20 cellular contexts compared by ENCODE assay signal in genomic region chr4:5828005-5828391, GRCh38.
A peak's percentile ranks its signal among the peaks of the same experiment; 100 is the strongest.
DNase-seq lines count a peak whose midpoint lies in the region; ATAC-seq and TF ChIP-seq lines count a peak whose summit lies in the region.
"Had no signal": no experiment of that assay in that cellular context is flagged by ENCODE, and none has a peak within 500 bp of the region (broad histone marks: within the 10 kb centered on the region; RNA-seq: fewer than 3 reads in every experiment).

No MANE protein-coding gene starts in this region.

- H3K56ac ChIP-seq in IMR-90 (ENCODE audit: extremely low read depth, insufficient read depth, low read length) = no peak overlapping the region

- H2AFZ ChIP-seq in IMR-90 (replicated peaks; ENCODE audit: low read length, poor library complexity) = no peak overlapping the region

- TF ChIP-seq CTCF in right atrium auricular region (IDR thresholded peaks at IDR 0.05) = no peak
- no peak for TF ChIP-seq CTCF in IMR-90 (conservative IDR thresholded peaks at IDR 0.05; ENCODE audit: low read depth, low read length)
- no peak for TF ChIP-seq CTCF in glutamatergic neuron (IDR thresholded peaks at IDR 0.05; ENCODE audit: partially characterized antibody, unreplicated experiment)

- H4K20me1 ChIP-seq in IMR-90 (ENCODE audit: insufficient read depth, low read length) = peaks cover 18% of the 10 kb centered on the region; the same call in 1 of the 2 replicates

- WGBS in IMR-90 (ENCODE audit: extremely low coverage in 2 of 2, insufficient read length in 1 of 2), 2 experiments = 100% methylated on average over 2 of the region's 11 CpGs; no CpG with 5 or more reads in 1 of the 2 experiments

- no peak overlapping the region for H2AK9ac ChIP-seq in IMR-90 (replicated peaks; ENCODE audit: low read depth, low read length, poor library complexity)

- BruUV-seq in IMR-90 (replicated peaks; lab: Mats Ljungman, UMichigan) = TSS peak; percentile 3

- ATAC-seq in Right ventricle myocardium superior (ENCODE audit: poor library complexity) = peak; percentile 21
- no peak for ATAC-seq in IMR-90 (ENCODE audit: low read depth)
- peak; percentile 14 for ATAC-seq in sciatic nerve
- ATAC-seq: GM12878 had no signal

- peak overlapping the region; percentile 81 for H3K4me3 Mint-ChIP-seq in glutamatergic neuron (ENCODE audit: unreplicated experiment)
- H3K4me3 Mint-ChIP-seq: CD4-positive, CD25-positive, alpha-beta regulatory T cell; CD8-positive, alpha-beta memory T cell; H9 had no signal

- peaks cover 27% of the 10 kb centered on the region for H3K4me1 Mint-ChIP-seq in glutamatergic neuron (ENCODE audit: low read depth, unreplicated experiment)

- no peak overlapping the region for H3K4ac ChIP-seq in IMR-90 (ENCODE audit: low read depth, low read length)

- DNase-seq in Right ventricle myocardium superior = no peak
- DNase-seq in right atrium auricular region (ENCODE audit: low spot score) = no peak
- no peak for DNase-seq in IMR-90
- no peak for DNase-seq in glutamatergic neuron
- no peak for DNase-seq in sciatic nerve (ENCODE audit: low spot score)
- DNase-seq in NCI-H510A (lab: John Stamatoyannopoulos, UW) = no peak
- DNase-seq in hepatic stellate cell (ENCODE audit: low spot score) = no peak
- DNase-seq in activated CD8-positive, alpha-beta memory T cell treated with anti-CD3 and anti-CD28 coated beads, Interleukin-2, amount 50 U/mL, for 4 hours = no peak
- DNase-seq: 8988T; C1 segment of cervical spinal cord; CD4-positive, CD25-positive, alpha-beta regulatory T cell; COR-L47; DMS 273 treated with DMSO at 0.1 percent for 48 hours; DMS53; DND-41; EL; H9 had no signal

- no peak overlapping the region for H2BK120ac ChIP-seq in IMR-90 (ENCODE audit: low read depth, low read length)

- H3K14ac ChIP-seq in IMR-90 (replicated peaks; ENCODE audit: low read depth, low read length) = no peak overlapping the region

- H3K27ac ChIP-seq in right atrium auricular region (no peak overlapping the region), IMR-90 (ENCODE audit: insufficient read depth, low read length) (no peak overlapping the region)
- H3K27ac ChIP-seq: HL-60 had no signal

- H2BK15ac ChIP-seq in IMR-90 (ENCODE audit: low read depth, low read length) = no peak overlapping the region

- H2BK5ac ChIP-seq in IMR-90 (ENCODE audit: low read depth, low read length, poor library complexity, severe bottlenecking) = no peak overlapping the region

- H3K27me3 ChIP-seq in right atrium auricular region = no peaks in the 10 kb centered on the region
- H3K27me3 ChIP-seq in IMR-90 (ENCODE audit: control insufficient read depth, insufficient read depth, low read length) = no peaks in the 10 kb centered on the region

- dilution Hi-C loops in IMR-90 (cut with HindIII; ENCODE audit: low sequenced_read_pairs, unreplicated experiment) = no loop called here

- no peak overlapping the region for H3K18ac ChIP-seq in IMR-90 (ENCODE audit: low read depth, low read length)

- intact Hi-C loops in Right ventricle myocardium superior (cut with DNase I) (no loop called here), IMR-90 (cut with micrococcal nuclease) (loop anchor here (10.0 kb wide), 1 partner anchor 443 kb away; no protein-coding TSS in a partner anchor), sciatic nerve (cut with DNase I) (no loop called here)

- H2AK5ac ChIP-seq in IMR-90 (ENCODE audit: low read depth, low read length) = no peak overlapping the region

- peaks cover 11% of the 10 kb centered on the region for H3K9me1 ChIP-seq in IMR-90 (ENCODE audit: insufficient read depth, low read length)

- H4K8ac ChIP-seq in IMR-90 (ENCODE audit: low read depth in 2 of 2, low read length in 2 of 2) = no peak overlapping the region

- H2BK20ac ChIP-seq in IMR-90 (ENCODE audit: low read depth, low read length) = no peak overlapping the region

- no peak overlapping the region for H3K9ac ChIP-seq in IMR-90 (ENCODE audit: low read depth, low read length)

- no peak for TF ChIP-seq POLR2A in IMR-90 (IDR thresholded peaks at IDR 0.05; ENCODE audit: low read depth, low read length)

- no peak overlapping the region for H4K5ac ChIP-seq in IMR-90 (ENCODE audit: low read depth, low read length)

- no peak overlapping the region for H3K23ac ChIP-seq in IMR-90 (ENCODE audit: low read depth, low read length)

- no peak overlapping the region for H3K4me3 ChIP-seq in right atrium auricular region
- no peak overlapping the region for H3K4me3 ChIP-seq in IMR-90 (ENCODE audit: insufficient read depth, low read depth, low read length)
- H3K4me3 ChIP-seq: GM12878 had no signal

- TF ChIP-seq RAD21 in IMR-90 (IDR thresholded peaks at IDR 0.05; ENCODE audit: low read length) = no peak

- H3K36me3 Mint-ChIP-seq in glutamatergic neuron (ENCODE audit: unreplicated experiment) = peaks cover 17% of the 10 kb centered on the region
- H3K36me3 Mint-ChIP-seq: CD4-positive, CD25-positive, alpha-beta regulatory T cell; CD8-positive, alpha-beta memory T cell had no signal

- H3K36me3 ChIP-seq in right atrium auricular region (no peaks in the 10 kb centered on the region), IMR-90 (ENCODE audit: control insufficient read depth, insufficient read depth, low read length) (peaks cover 31% of the 10 kb centered on the region)

- H3K4me2 ChIP-seq in IMR-90 (ENCODE audit: low read depth, low read length) = no peak overlapping the region

- POLR2A ChIA-PET in IMR-90 (lab: Charles Lee; ENCODE audit: unreplicated experiment) = no interaction called here

- CTCF ChIA-PET in IMR-90 (lab: Yijun Ruan, JAX) = no interaction called here

- H4K91ac ChIP-seq in IMR-90 (ENCODE audit: insufficient read depth, low read depth, low read length) = no peak overlapping the region

- H3K4me1 ChIP-seq in right atrium auricular region = peaks cover 0 to 9% of the 10 kb centered on the region in 2 donors
- H3K4me1 ChIP-seq in IMR-90 (ENCODE audit: control insufficient read depth, insufficient read depth, low read length) = no peaks in the 10 kb centered on the region

- in situ Hi-C loops in IMR-90 (cut with MboI; ENCODE audit: low sequenced_read_pairs) = no loop called here

- H3K27ac Mint-ChIP-seq in glutamatergic neuron (ENCODE audit: unreplicated experiment) = peak overlapping the region; percentile 89
- H3K27ac Mint-ChIP-seq: CD4-positive, CD25-positive, alpha-beta regulatory T cell; H9 had no signal

- H3K9me3 ChIP-seq in right atrium auricular region (no peaks in the 10 kb centered on the region), IMR-90 (ENCODE audit: control insufficient read depth, insufficient read depth, low read length) (no peaks in the 10 kb centered on the region)

- H3K27me3 Mint-ChIP-seq in glutamatergic neuron (ENCODE audit: unreplicated experiment) = peaks cover 30% of the 10 kb centered on the region

- peaks cover 31% of the 10 kb centered on the region for H3K9me3 Mint-ChIP-seq in glutamatergic neuron (ENCODE audit: unreplicated experiment)
- H3K9me3 Mint-ChIP-seq: CD4-positive, CD25-positive, alpha-beta regulatory T cell; CD8-positive, alpha-beta memory T cell; H9 had no signal

- 0 out of 4 replicates have a peak, but pooled peaks cover 0 to 6% of the 10 kb centered on the region in 2 experiments for H3K79me1 ChIP-seq in IMR-90 (ENCODE audit: low read depth in 1 of 2, low read length in 2 of 2)

TF ChIP-seq in IMR-90, 13 proteins besides CTCF, POLR2A, EP300 and RAD21:
- TF ChIP-seq MAZ (IDR thresholded peaks at IDR 0.05; ENCODE audit: borderline replicate concordance, low read depth, low read length) = no peak
- TF ChIP-seq USF2 (IDR thresholded peaks at IDR 0.05; ENCODE audit: low read depth, low read length) = no peak
- no peak for TF ChIP-seq RCOR1 (IDR thresholded peaks at IDR 0.05; ENCODE audit: insufficient replicate concordance, low read length)
- no peak for TF ChIP-seq NFE2L2 (IDR thresholded peaks at IDR 0.05; ENCODE audit: low read depth, low read length)
- TF ChIP-seq BHLHE40 (IDR thresholded peaks at IDR 0.05; ENCODE audit: low read depth, low read length) = no peak
- no peak for TF ChIP-seq CHD1 (IDR thresholded peaks at IDR 0.05; ENCODE audit: low read depth, low read length)
- TF ChIP-seq CEBPB (IDR thresholded peaks at IDR 0.05; ENCODE audit: low read depth, low read length) = no peak
- no peak for TF ChIP-seq MAFK (IDR thresholded peaks at IDR 0.05; ENCODE audit: low read depth, low read length)
- TF ChIP-seq MXI1 (IDR thresholded peaks at IDR 0.05; ENCODE audit: borderline replicate concordance, low read depth, low read length) = no peak
- TF ChIP-seq FOS (IDR thresholded peaks at IDR 0.05; ENCODE audit: low read depth, low read length) = no peak
- no peak for TF ChIP-seq RFX5 (IDR thresholded peaks at IDR 0.05; ENCODE audit: low read depth, low read length)
- TF ChIP-seq SMC3 (IDR thresholded peaks at IDR 0.05; ENCODE audit: low read depth, low read length) = no peak
- no peak for TF ChIP-seq ELK1 (IDR thresholded peaks at IDR 0.05; ENCODE audit: borderline replicate concordance, low read depth, low read length)
TF ChIP-seq in IMR-90: peak in this region for 0.
